In the genomic region with DNA sequence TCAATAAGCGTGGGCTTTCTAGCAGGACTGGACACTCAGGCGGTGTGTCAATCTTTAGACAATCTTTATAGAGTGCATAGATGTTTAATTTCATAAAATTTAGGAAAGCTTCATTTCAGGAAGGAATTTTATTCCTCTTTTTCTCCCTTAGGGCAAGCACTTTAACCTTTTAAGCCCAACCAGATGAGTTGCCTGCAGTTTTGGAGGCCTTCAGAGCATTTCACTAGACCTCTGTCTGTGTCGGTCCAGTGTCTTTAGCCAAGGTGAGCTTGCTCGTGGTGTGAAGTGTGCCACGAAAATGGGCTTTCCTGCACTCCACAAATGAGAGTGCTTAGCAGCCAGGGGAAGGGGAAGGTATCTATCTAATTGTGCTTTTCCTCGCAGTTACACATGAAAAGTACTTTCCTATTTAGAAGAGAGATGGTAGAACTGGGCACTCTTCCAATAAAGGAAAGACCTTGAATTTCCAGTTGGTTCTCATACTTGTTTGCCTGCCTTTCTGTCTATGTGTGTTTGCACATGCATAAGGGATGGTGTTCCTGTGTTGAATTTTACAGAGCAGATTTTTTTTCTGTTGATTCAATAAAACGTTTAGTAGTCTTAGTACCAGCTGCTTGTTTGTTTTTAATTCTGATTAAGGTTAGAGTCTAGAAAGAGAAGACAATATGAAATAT, we compare ENCODE assay signal across 10 cellular contexts. TPM values are rescaled to one million over a fixed set of nuclear protein-coding genes. Genes with fewer than 3 reads are reported as not detected.
DNase-seq lines count a peak whose midpoint lies in the region; ATAC-seq and TF ChIP-seq lines count a peak whose summit lies in the region.
"Had no signal": no experiment of that assay in that cellular context is flagged by ENCODE, and none has a peak within 500 bp of the region (broad histone marks: within the 10 kb centered on the region; RNA-seq: fewer than 3 reads in every experiment).

No MANE protein-coding gene starts in this region.

- intact Hi-C loops in Panc1 (cut with micrococcal nuclease; ENCODE audit: unreplicated experiment), result no loop called here

- CTCF ChIA-PET in Panc1 (lab: Charles Lee), result no interaction called here

- H3K27ac ChIP-seq in Panc1 (ENCODE audit: low read length), result peak overlapping the region; percentile 49; the same call in 1 of the 2 replicates
- H3K27ac ChIP-seq in smooth muscle cell (ENCODE audit: low read depth), result no peak overlapping the region

- H3K79me2 ChIP-seq in smooth muscle cell (ENCODE audit: low read depth), result no peaks in the 10 kb centered on the region

- TF ChIP-seq CTCF in Panc1 (IDR thresholded peaks at IDR 0.05), result no peak
- TF ChIP-seq CTCF in fibroblast of mammary gland (conservative IDR thresholded peaks at IDR 0.05; ENCODE audit: control insufficient read depth, insufficient read depth, low read depth, low read length), result no peak
- TF ChIP-seq CTCF in smooth muscle cell (IDR thresholded peaks at IDR 0.05; ENCODE audit: borderline replicate concordance, insufficient read depth, poor library complexity, severe bottlenecking), result no peak

- ATAC-seq in Panc1 (no peak), GM18502 (IDR thresholded peaks at IDR 0.05; ENCODE audit: poor library complexity, unreplicated experiment) (no peak)

- in situ Hi-C loops in Panc1 (cut with HindIII; ENCODE audit: low pct_unique_long_range_greater_than_20kb, low sequenced_read_pairs), result no loop called here

- 85% methylated on average over 7 of the region's 7 CpGs for WGBS in smooth muscle cell (ENCODE audit: low lambda C conversion rate)

- H4K20me1 ChIP-seq in smooth muscle cell (ENCODE audit: low read depth), result no peaks in the 10 kb centered on the region

- peak overlapping the region; percentile 86 for H3K4me2 ChIP-seq in smooth muscle cell

- no peaks in the 10 kb centered on the region for H3K27me3 ChIP-seq in Panc1 (ENCODE audit: control insufficient read depth, insufficient read depth, low read length)
- no peaks in the 10 kb centered on the region for H3K27me3 ChIP-seq in smooth muscle cell (ENCODE audit: low read depth)

- BruUV-seq in Panc1 (replicated peaks; lab: Mats Ljungman, UMichigan), result no TSS peak

- no peak overlapping the region for H3K9ac ChIP-seq in smooth muscle cell (ENCODE audit: low read depth)

- POLR2A ChIA-PET in Panc1 (lab: Charles Lee), result interaction anchor here (0.5 kb wide), 1 partner anchor 92 kb away, joined by 5 read pairs; no protein-coding TSS in a partner anchor

- H2AFZ ChIP-seq in smooth muscle cell (ENCODE audit: low read depth), result no peak overlapping the region

- H3K36me3 ChIP-seq in Panc1 (ENCODE audit: control insufficient read depth, insufficient read depth, low read length) (peaks cover 7% of the 10 kb centered on the region), smooth muscle cell (ENCODE audit: low read depth) (no peaks in the 10 kb centered on the region)

- H3K4me3 ChIP-seq in Panc1 (ENCODE audit: low read depth in 2 of 2, low read length in 2 of 2), result peak overlapping the region; percentile 53 to 85
- H3K4me3 ChIP-seq in fibroblast of mammary gland (ENCODE audit: control insufficient read depth, low read depth, low read length), result peak overlapping the region; percentile 82
- peak overlapping the region; percentile 57 for H3K4me3 ChIP-seq in smooth muscle cell

- DNase-seq in NCI-H2196 (lab: John Stamatoyannopoulos, UW; ENCODE audit: unreplicated experiment) (peak; percentile 9), NCI-H2196 treated with DMSO at 0.1 percent for 48 hours (lab: John Stamatoyannopoulos, UW; ENCODE audit: unreplicated experiment) (no peak), Panc1 (ENCODE audit: low read depth, low spot score) (no peak), fibroblast of mammary gland (ENCODE audit: low read depth) (no peak), smooth muscle cell (lab: John Stamatoyannopoulos, UW; ENCODE audit: unreplicated experiment) (no peak), hepatic stellate cell (ENCODE audit: low spot score) (no peak), NCI-H2227 (lab: John Stamatoyannopoulos, UW; ENCODE audit: unreplicated experiment) (no peak)
- DNase-seq: AML-193 had no signal

- H3F3A ChIP-seq in smooth muscle cell (ENCODE audit: low read depth), result no peaks in the 10 kb centered on the region

- H3K4me1 ChIP-seq in Panc1 (ENCODE audit: control insufficient read depth, insufficient read depth, low read length) (no peaks in the 10 kb centered on the region), smooth muscle cell (ENCODE audit: low read depth) (peaks cover 5% of the 10 kb centered on the region)

- H3K9me3 ChIP-seq in Panc1 (ENCODE audit: control insufficient read depth, insufficient read depth, low read depth, low read length), result no peaks in the 10 kb centered on the region
- no peaks in the 10 kb centered on the region for H3K9me3 ChIP-seq in smooth muscle cell (replicated peaks; ENCODE audit: low read depth)

RNA-seq across cellular contexts. Expression of gene FEZF2, which starts 53.6 kb away (rescaled TPM):
- not detected for total RNA-seq in Panc1 (2021; ENCODE audit: unreplicated experiment)
- not detected for polyA plus RNA-seq in Panc1 (2012; ENCODE audit: insufficient read length)
- not detected in 2 replicates for total RNA-seq in smooth muscle cell
- not detected in 2 replicates for polyA plus RNA-seq in smooth muscle cell
- total RNA-seq: myocyte had no signal
